Comparison of ENCODE assay signal across 10 cellular contexts in the genomic region with DNA sequence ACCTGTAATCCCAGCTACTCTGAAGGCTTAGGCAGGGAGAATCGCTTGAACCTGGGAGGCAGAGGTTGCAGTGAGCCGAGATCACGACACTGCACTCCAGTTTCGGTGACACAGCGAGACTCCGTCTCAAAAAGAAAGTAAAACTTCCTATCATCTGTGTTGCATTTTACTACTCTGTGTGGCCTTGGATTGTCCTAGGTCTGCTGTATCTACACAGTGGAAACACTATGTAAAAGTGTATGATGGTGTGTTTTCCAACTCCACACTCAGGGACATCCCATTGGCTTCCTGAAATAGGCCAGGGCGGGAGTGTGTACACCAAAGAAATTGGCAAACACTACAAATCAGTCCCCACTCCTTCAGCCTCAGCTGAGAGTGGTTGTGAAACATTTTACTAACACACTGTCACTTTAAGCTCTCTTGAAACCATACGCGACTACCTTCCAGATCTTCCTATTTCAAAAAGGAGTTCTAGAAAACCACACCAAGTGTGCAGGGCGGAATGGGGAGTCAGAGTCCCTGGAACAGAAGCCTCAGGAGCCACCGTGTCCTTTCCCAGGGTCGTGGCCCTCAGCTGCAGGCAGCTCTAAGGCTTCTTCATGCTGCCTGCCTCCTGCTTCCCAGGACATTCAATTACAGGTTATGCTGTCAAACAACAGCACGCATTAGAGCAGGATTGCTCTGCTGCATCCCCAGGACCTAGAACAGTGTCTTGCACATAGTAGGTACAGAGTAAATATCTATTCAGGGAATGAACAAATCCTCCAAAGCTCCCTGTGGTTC.
A peak's percentile ranks its signal among the peaks of the same experiment; 100 is the strongest.
DNase-seq lines count a peak whose midpoint lies in the region; ATAC-seq, FAIRE-seq and TF ChIP-seq lines count a peak whose summit lies in the region.
"Had no signal": no experiment of that assay in that cellular context is flagged by ENCODE, and none has a peak within 500 bp of the region (broad histone marks: within the 10 kb centered on the region; RNA-seq: fewer than 3 reads in every experiment).

No MANE protein-coding gene starts in this region.

- H3K4me3 Mint-ChIP-seq in progenitor cell of endocrine pancreas (ENCODE audit: low read depth) = no peak overlapping the region

- no peak for DNase-seq in progenitor cell of endocrine pancreas (ENCODE audit: low spot score, unreplicated experiment)
- no peak for DNase-seq in T-helper 9 cell
- DNase-seq in RCC 7860 (ENCODE audit: low spot score) = no peak
- no peak for DNase-seq in NCI-H1417 (lab: John Stamatoyannopoulos, UW)
- no peak for DNase-seq in nucleus accumbens (lab: John Stamatoyannopoulos, UW)
- DNase-seq: activated gamma-delta T cell, SJCRH30 had no signal

- no peak for FAIRE-seq in RCC 7860 (lab: Jason Lieb, UNC)

- ATAC-seq in GM18517 (IDR thresholded peaks at IDR 0.05; ENCODE audit: unreplicated experiment) (peak; percentile 37), HG03045 (IDR thresholded peaks at IDR 0.05; ENCODE audit: unreplicated experiment) (peak; percentile 43), esophagus mucosa (peak; percentile 28)

- H3K4me1 Mint-ChIP-seq in progenitor cell of endocrine pancreas (ENCODE audit: low read depth) = peaks cover 19% of the 10 kb centered on the region

- peak overlapping the region; percentile 87 for H3K27ac Mint-ChIP-seq in progenitor cell of endocrine pancreas

- TF ChIP-seq CTCF in progenitor cell of endocrine pancreas (IDR thresholded peaks at IDR 0.05; ENCODE audit: unreplicated experiment) = no peak

- H3K9me3 Mint-ChIP-seq in progenitor cell of endocrine pancreas (ENCODE audit: low read depth) = peaks cover 3% of the 10 kb centered on the region

- H3K27me3 Mint-ChIP-seq in progenitor cell of endocrine pancreas = no peaks in the 10 kb centered on the region

- H3K36me3 Mint-ChIP-seq in progenitor cell of endocrine pancreas (ENCODE audit: insufficient read depth) = peaks cover 2% of the 10 kb centered on the region
